In genomic region chr1:27635410-27636142, GRCh38 we compare ENCODE assay signal across 13 cellular contexts. TPM values are rescaled to one million over a fixed set of nuclear protein-coding genes. Genes with fewer than 3 reads are reported as not detected.
DNase-seq lines count a peak whose midpoint lies in the region; ATAC-seq, FAIRE-seq and TF ChIP-seq lines count a peak whose summit lies in the region.
"Had no signal": no experiment of that assay in that cellular context is flagged by ENCODE, and none has a peak within 500 bp of the region (broad histone marks: within the 10 kb centered on the region; RNA-seq: fewer than 3 reads in every experiment).

No MANE protein-coding gene starts in this region.

- H2AFZ ChIP-seq in GM23338 (no peak overlapping the region), H1 (ENCODE audit: low read length) (no peak overlapping the region), MM.1S (ENCODE audit: low read length) (no peak overlapping the region)

- no peak for FAIRE-seq in H1 (lab: Jason Lieb, UNC)

- H3K79me2 ChIP-seq in GM23338 (replicated peaks; ENCODE audit: insufficient read depth), result no peaks in the 10 kb centered on the region
- H3K79me2 ChIP-seq in H1 (ENCODE audit: control insufficient read depth in 1 of 2, insufficient read depth in 2 of 2, low read length in 2 of 2), result no peaks in the 10 kb centered on the region
- no peaks in the 10 kb centered on the region for H3K79me2 ChIP-seq in MM.1S (ENCODE audit: low read length)

- peak overlapping the region; percentile 10 for H4K91ac ChIP-seq in H1 (replicated peaks; ENCODE audit: insufficient read length, low read length)

- H4K8ac ChIP-seq in H1 (ENCODE audit: extremely low read depth, insufficient read depth, low read length), result no peak overlapping the region

- H4K20me1 ChIP-seq in GM23338 (replicated peaks; ENCODE audit: insufficient read depth), result no peaks in the 10 kb centered on the region
- H4K20me1 ChIP-seq in H1 (replicated peaks in 1 of 2; ENCODE audit: control insufficient read depth in 1 of 2, insufficient read depth in 2 of 2, low read length in 2 of 2), result no peaks in the 10 kb centered on the region
- H4K20me1 ChIP-seq in MM.1S (ENCODE audit: insufficient read depth, low read length), result no peaks in the 10 kb centered on the region

- H3K4me1 ChIP-seq in GM23338 (ENCODE audit: insufficient read depth) (peaks cover 4% of the 10 kb centered on the region; the same call in 1 of the 2 replicates), H1 (replicated peaks in 1 of 4; ENCODE audit: control insufficient read depth in 3 of 4, insufficient read depth in 4 of 4, low read length in 3 of 4) (peaks cover 0 to 3% (median 2%) of the 10 kb centered on the region in 4 experiments; a peak in 5 of 7 replicates), MM.1S (ENCODE audit: low read length) (peaks cover 5% of the 10 kb centered on the region)

- H2BK15ac ChIP-seq in H1 (ENCODE audit: low read length), result peak overlapping the region; percentile 72; the same call in 1 of the 2 replicates

- TF ChIP-seq CTCF in CD4-positive, alpha-beta T cell (IDR thresholded peaks at IDR 0.05), result no peak
- no peak for TF ChIP-seq CTCF in GM23338 (conservative IDR thresholded peaks at IDR 0.05; ENCODE audit: low read depth in 2 of 2)
- no peak for TF ChIP-seq CTCF in H1 (IDR thresholded peaks at IDR 0.05; ENCODE audit: control extremely low read depth in 1 of 3, insufficient read depth in 1 of 3, low read depth in 1 of 3, low read length in 3 of 3)
- TF ChIP-seq CTCF in progenitor cell of endocrine pancreas (IDR thresholded peaks at IDR 0.05; ENCODE audit: unreplicated experiment), result no peak
- no peak for TF ChIP-seq CTCF in MM.1S (IDR thresholded peaks at IDR 0.05; ENCODE audit: low read length)
- no peak for TF ChIP-seq CTCF in WERI-Rb-1 (IDR thresholded peaks at IDR 0.05; ENCODE audit: low read depth, low read length)

- 0 out of 2 replicates have a peak overlapping the region, but pooled peaks have one; percentile 28 for H2AK5ac ChIP-seq in H1 (ENCODE audit: low read depth, low read length)

- no peak overlapping the region for H3K27ac Mint-ChIP-seq in CD4-positive, alpha-beta T cell
- no peak overlapping the region for H3K27ac Mint-ChIP-seq in GM23338
- H3K27ac Mint-ChIP-seq in progenitor cell of endocrine pancreas, result no peak overlapping the region

- H3K18ac ChIP-seq in H1 (ENCODE audit: extremely low read depth, low read length), result no peak overlapping the region

- H3K9ac ChIP-seq in H1 (replicated peaks in 1 of 4; ENCODE audit: extremely low read depth in 1 of 4, low read depth in 3 of 4, low read length in 3 of 4) (no peak overlapping the region), MM.1S (ENCODE audit: low read length) (no peak overlapping the region)

- H3K36me3 ChIP-seq in GM23338 (ENCODE audit: insufficient read depth) (no peaks in the 10 kb centered on the region), H1 (ENCODE audit: control insufficient read depth in 2 of 4, insufficient read depth in 4 of 4, low read length in 3 of 4) (no peaks in the 10 kb centered on the region), MM.1S (replicated peaks; ENCODE audit: insufficient read depth, low read length) (no peaks in the 10 kb centered on the region), WERI-Rb-1 (no peaks in the 10 kb centered on the region)

- no peak overlapping the region for H3K27ac ChIP-seq in CD4-positive, alpha-beta T cell (ENCODE audit: low read depth, low read length)
- H3K27ac ChIP-seq in GM23338 (ENCODE audit: low read depth) (no peak overlapping the region), H1 (ENCODE audit: low read depth, low read length) (no peak overlapping the region), MM.1S (ENCODE audit: low read length) (no peak overlapping the region), WERI-Rb-1 (no peak overlapping the region)
- H3K27ac ChIP-seq: epithelial cell of prostate had no signal

- no peaks in the 10 kb centered on the region for H3K79me1 ChIP-seq in H1 (ENCODE audit: low read depth, low read length)

- no peak overlapping the region for H3K56ac ChIP-seq in H1 (replicated peaks; ENCODE audit: insufficient read length, low read depth, low read length)

- no peaks in the 10 kb centered on the region for H3K27me3 ChIP-seq in CD4-positive, alpha-beta T cell (ENCODE audit: control insufficient read depth, insufficient read depth, low read length)
- peaks cover 43% of the 10 kb centered on the region for H3K27me3 ChIP-seq in GM23338 (ENCODE audit: insufficient read depth)
- peaks cover 19 to 36% (median 31%) of the 10 kb centered on the region in 4 experiments for H3K27me3 ChIP-seq in H1 (replicated peaks in 1 of 4; ENCODE audit: control insufficient read depth in 3 of 4, extremely low read depth in 1 of 4, insufficient read depth in 3 of 4, low read length in 3 of 4)
- H3K27me3 ChIP-seq in MM.1S (replicated peaks; ENCODE audit: insufficient read depth, low read length), result peaks cover 15% of the 10 kb centered on the region
- no peaks in the 10 kb centered on the region for H3K27me3 ChIP-seq in WERI-Rb-1 (ENCODE audit: insufficient read depth, low read depth, severe bottlenecking)

- no peak overlapping the region for H4K5ac ChIP-seq in H1 (ENCODE audit: insufficient read length, low read depth, low read length)

- H3F3A ChIP-seq in GM23338 (replicated peaks; ENCODE audit: low read depth) (peaks cover 5% of the 10 kb centered on the region), MM.1S (ENCODE audit: insufficient read depth, low read length) (no peaks in the 10 kb centered on the region)

- peaks cover 6% of the 10 kb centered on the region; the same call in 1 of the 2 replicates for H3K23me2 ChIP-seq in H1 (ENCODE audit: low read depth, low read length)

- peaks cover 62% of the 10 kb centered on the region for H3K4me1 Mint-ChIP-seq in CD4-positive, alpha-beta T cell (ENCODE audit: low read depth)
- H3K4me1 Mint-ChIP-seq in GM23338 (peaks cover 15% of the 10 kb centered on the region), progenitor cell of endocrine pancreas (ENCODE audit: low read depth) (no peaks in the 10 kb centered on the region)

- H3K4me3 Mint-ChIP-seq in CD4-positive, alpha-beta T cell, result peak overlapping the region; percentile 67
- H3K4me3 Mint-ChIP-seq in GM23338 (peak overlapping the region; percentile 48; the same call in 2 of the 3 replicates), progenitor cell of endocrine pancreas (ENCODE audit: low read depth) (peak overlapping the region; percentile 41)

- no peak for ATAC-seq in CD4-positive, alpha-beta T cell (ENCODE audit: poor library complexity)
- ATAC-seq in GM23338 (no peak), GM21447 (IDR thresholded peaks at IDR 0.05; ENCODE audit: unreplicated experiment) (no peak)
- ATAC-seq: stimulated activated naive CD8-positive, alpha-beta T cell treated with anti-CD3 and anti-CD28 coated beads, Interleukin-15, Interleukin-2, amounts not matched to agents 100 U/mL and 50 U/mL, for 24 hours had no signal

- whole genome bisulfite sequencing in H1 (ENCODE audit: extremely low coverage in 1 of 2, insufficient coverage in 1 of 2, insufficient read length in 1 of 2, insufficient replicate concordance in 2 of 2, low coverage in 1 of 2, low lambda C conversion rate in 2 of 2, missing lambda C conversion rate in 1 of 2), 2 experiments, result 85% methylated on average over 11 of the region's 11 CpGs; no CpG with 5 or more reads in 1 of the 2 experiments

- no peak overlapping the region; the same call in 1 of the 2 replicates for H2BK5ac ChIP-seq in H1 (ENCODE audit: low read depth, low read length)

- H3K36me3 Mint-ChIP-seq in CD4-positive, alpha-beta T cell (ENCODE audit: low read depth), result no peaks in the 10 kb centered on the region
- no peaks in the 10 kb centered on the region for H3K36me3 Mint-ChIP-seq in GM23338 (ENCODE audit: low read depth)
- H3K36me3 Mint-ChIP-seq in progenitor cell of endocrine pancreas (ENCODE audit: insufficient read depth), result no peaks in the 10 kb centered on the region

- peak overlapping the region; percentile 84; the same call in 1 of the 2 replicates for H3K4me2 ChIP-seq in GM23338
- peak overlapping the region; percentile 21 to 57; a peak in 3 of 4 replicates for H3K4me2 ChIP-seq in H1 (ENCODE audit: insufficient read depth in 1 of 2, low read depth in 2 of 2, low read length in 2 of 2)
- H3K4me2 ChIP-seq in MM.1S (ENCODE audit: low read depth, low read length), result no peak overlapping the region

- H3K4ac ChIP-seq in H1 (replicated peaks; ENCODE audit: insufficient read length, low read depth, low read length), result no peak overlapping the region

- H3K23ac ChIP-seq in H1 (ENCODE audit: insufficient read length), result no peak overlapping the region

- POLR2A ChIA-PET in CD4-positive, alpha-beta T cell (lab: Charles Lee), result no interaction called here
- POLR2A ChIA-PET in H1 (lab: Charles Lee; ENCODE audit: partially characterized antibody), result no interaction called here

- TF ChIP-seq POLR2A in H1 (IDR thresholded peaks at IDR 0.05; ENCODE audit: control extremely low read depth in 1 of 2, low read depth in 2 of 2, low read length in 2 of 2), result no peak

- H3K9me3 Mint-ChIP-seq in CD4-positive, alpha-beta T cell, result no peaks in the 10 kb centered on the region
- H3K9me3 Mint-ChIP-seq in GM23338 (no peaks in the 10 kb centered on the region), progenitor cell of endocrine pancreas (ENCODE audit: low read depth) (no peaks in the 10 kb centered on the region)

- H3K4me3 ChIP-seq in GM23338 (peak overlapping the region; percentile 70), H1 (ENCODE audit: extremely low read depth in 1 of 4, insufficient read depth in 2 of 4, low read depth in 3 of 4, low read length in 4 of 4) (no peak overlapping the region), MM.1S (ENCODE audit: low read length) (no peak overlapping the region), WERI-Rb-1 (ENCODE audit: low read depth, low read length) (no peak overlapping the region)

- TF ChIP-seq EP300 in H1 (IDR thresholded peaks at IDR 0.05; ENCODE audit: borderline replicate concordance in 1 of 2, low read depth in 2 of 2, low read length in 2 of 2), result no peak

- no peak for DNase-seq in CD4-positive, alpha-beta T cell
- no peak for DNase-seq in GM23338 (ENCODE audit: low spot score)
- no peak for DNase-seq in H1 (ENCODE audit: low read depth in 1 of 2, low spot score in 2 of 2)
- DNase-seq in progenitor cell of endocrine pancreas (ENCODE audit: low spot score, unreplicated experiment), result no peak
- no peak for DNase-seq in MM.1S
- DNase-seq in WERI-Rb-1, result no peak
- DNase-seq: IMR-90; NCI-H1436; NCI-H446 treated with DMSO at 0.1 percent for 48 hours; stimulated activated naive CD8-positive, alpha-beta T cell treated with anti-CD3 and anti-CD28 coated beads, Interleukin-15, Interleukin-2, amounts not matched to agents 100 U/mL and 50 U/mL, for 24 hours had no signal

- peak overlapping the region; percentile 68; the same call in 1 of the 2 replicates for H2BK12ac ChIP-seq in H1 (ENCODE audit: low read depth, low read length)

- intact Hi-C loops in CD4-positive, alpha-beta T cell (cut with DNase I, micrococcal nuclease), result no loop called here

- no peaks in the 10 kb centered on the region for H3K9me3 ChIP-seq in CD4-positive, alpha-beta T cell (ENCODE audit: control insufficient read depth, low read length)
- H3K9me3 ChIP-seq in H1 (ENCODE audit: insufficient read depth in 2 of 2, low read depth in 1 of 2, low read length in 1 of 2), result no peaks in the 10 kb centered on the region
- no peaks in the 10 kb centered on the region for H3K9me3 ChIP-seq in MM.1S (replicated peaks; ENCODE audit: insufficient read depth, low read length)
- no peaks in the 10 kb centered on the region for H3K9me3 ChIP-seq in WERI-Rb-1 (ENCODE audit: severe bottlenecking)
- H3K9me3 ChIP-seq: psoas muscle had no signal

- no peaks in the 10 kb centered on the region for H3K27me3 Mint-ChIP-seq in CD4-positive, alpha-beta T cell
- H3K27me3 Mint-ChIP-seq in GM23338 (ENCODE audit: insufficient read depth, low read depth, poor library complexity) (peaks cover 41% of the 10 kb centered on the region), progenitor cell of endocrine pancreas (peaks cover 60% of the 10 kb centered on the region)

- H2BK20ac ChIP-seq in H1 (ENCODE audit: low read length), result peak overlapping the region; percentile 18; the same call in 1 of the 2 replicates

- H2BK120ac ChIP-seq in H1 (replicated peaks; ENCODE audit: low read depth, low read length), result no peak overlapping the region

- no peak for TF ChIP-seq RAD21 in H1 (IDR thresholded peaks at IDR 0.05 in 1 of 2, conservative IDR thresholded peaks at IDR 0.05 in 1 of 2; ENCODE audit: low read depth in 2 of 2, low read length in 2 of 2)

- no peak overlapping the region for H3K14ac ChIP-seq in H1 (ENCODE audit: insufficient read length)

- H3K9me2 ChIP-seq in GM23338 (ENCODE audit: insufficient read depth) (no peaks in the 10 kb centered on the region), MM.1S (replicated peaks; ENCODE audit: insufficient read depth, low read length) (no peaks in the 10 kb centered on the region)

- CTCF ChIA-PET in CD4-positive, alpha-beta T cell (lab: Charles Lee), result interaction anchor here (0.7 kb wide), 1 partner anchor 533 kb away, joined by 5 read pairs; no protein-coding TSS in a partner anchor
- CTCF ChIA-PET in H1 (lab: Charles Lee; ENCODE audit: partially characterized antibody), result interaction anchor here (0.7 to 1.1 kb wide), 3 partner anchors 8 to 27 kb away, joined by 3 to 4 read pairs (median 3); no protein-coding TSS in a partner anchor

RNA-seq across cellular contexts. Expression of gene FGR, which starts 0.6 kb away (rescaled TPM):
- total RNA-seq in CD4-positive, alpha-beta T cell, result 1 to 10 TPM; 3.0 to 3.2 TPM
- total RNA-seq in GM23338 (2014; rRNA removed; shearing (Covaris generic)), result 0.16 and 0.56 TPM in 2 replicates
- polyA plus RNA-seq in GM23338 (2016; fragmentation: Nextera tagmentation; extraction: Ambion mirVana) (0.42 and 0.53 TPM in 2 replicates), H1 (2011; rRNA removed) (0.86 and 0.95 TPM in 2 replicates)
- 0.22 and 0.36 TPM in 2 replicates for total RNA-seq in H1 (2021; fragmentation: NEBNext Ultra II Directional; extraction: Animal tissue kit (Norgen Biotek cat#: 25700))
- 0.62 TPM for polyA plus RNA-seq in H1 (2011; cell fraction: cytosol; rRNA removed)
- 1.6 TPM for polyA plus RNA-seq in H1 (2011; cell fraction: nucleus; rRNA removed)
- 0.39 to 0.50 TPM (median 0.42 TPM) in 3 of 4 replicates, not detected in the other for polyA plus RNA-seq in H1 (2012, experiment 1 of 2)
- polyA plus RNA-seq in H1 (2012, experiment 2 of 2), result 0.18 TPM
- polyA plus RNA-seq in H1 (2013, experiment 1 of 2), result 0.34 TPM
- polyA plus RNA-seq in H1 (2013, experiment 2 of 2), result 0.33 TPM
- 0.57 and 1.2 TPM in 2 replicates for polyA minus RNA-seq in H1 (2011; rRNA and poly(A)+ RNA removed)
- not detected for polyA minus RNA-seq in H1 (2011; cell fraction: cytosol; rRNA and poly(A)+ RNA removed)
- 0.60 TPM for polyA minus RNA-seq in H1 (2011; cell fraction: nucleus; rRNA and poly(A)+ RNA removed)
- total RNA-seq in progenitor cell of endocrine pancreas, result not detected in 2 replicates
- total RNA-seq: IMR-90 had no signal
- polyA plus RNA-seq: IMR-90 had no signal

RNA-seq across cellular contexts. Expression of gene AHDC1, which starts 31.6 kb away (rescaled TPM):
- total RNA-seq in CD4-positive, alpha-beta T cell, result 10 to 100 TPM; 20.8 to 22.9 TPM
- total RNA-seq in GM23338 (2014; rRNA removed; shearing (Covaris generic)), result 19.1 and 22.2 TPM in 2 replicates
- polyA plus RNA-seq in GM23338 (2016; fragmentation: Nextera tagmentation; extraction: Ambion mirVana) (6.8 and 8.3 TPM in 2 replicates), H1 (2011; rRNA removed) (4.4 and 8.6 TPM in 2 replicates)
- total RNA-seq in H1 (2021; fragmentation: NEBNext Ultra II Directional; extraction: Animal tissue kit (Norgen Biotek cat#: 25700)), result 35.1 and 39.4 TPM in 2 replicates
- polyA plus RNA-seq in H1 (2011; cell fraction: cytosol; rRNA removed), result 3.3 TPM
- polyA plus RNA-seq in H1 (2011; cell fraction: nucleus; rRNA removed), result 17.1 TPM
- polyA plus RNA-seq in H1 (2012, experiment 1 of 2), result 18.4 to 23.0 TPM (median 21.1 TPM) in 4 replicates
- 17.0 TPM for polyA plus RNA-seq in H1 (2012, experiment 2 of 2)
- polyA plus RNA-seq in H1 (2013, experiment 1 of 2), result 11.2 TPM
- 11.1 TPM for polyA plus RNA-seq in H1 (2013, experiment 2 of 2)
- polyA minus RNA-seq in H1 (2011; rRNA and poly(A)+ RNA removed), result 4.4 and 6.1 TPM in 2 replicates
- polyA minus RNA-seq in H1 (2011; cell fraction: cytosol; rRNA and poly(A)+ RNA removed), result 11.9 TPM
- polyA minus RNA-seq in H1 (2011; cell fraction: nucleus; rRNA and poly(A)+ RNA removed), result 10.5 TPM
- total RNA-seq in progenitor cell of endocrine pancreas, result 53.3 and 56.3 TPM in 2 replicates

RNA-seq across cellular contexts. Expression of gene IFI6, which starts 36.4 kb away (rescaled TPM):
- 10 to 100 TPM; 33.6 to 36.2 TPM for total RNA-seq in CD4-positive, alpha-beta T cell
- 6.3 and 9.4 TPM in 2 replicates for total RNA-seq in GM23338 (2014; rRNA removed; shearing (Covaris generic))
- polyA plus RNA-seq in GM23338 (2016; fragmentation: Nextera tagmentation; extraction: Ambion mirVana), result 15.6 and 16.0 TPM in 2 replicates
- 4.9 and 6.1 TPM in 2 replicates for total RNA-seq in H1 (2021; fragmentation: NEBNext Ultra II Directional; extraction: Animal tissue kit (Norgen Biotek cat#: 25700))
- 13.0 and 13.2 TPM in 2 replicates for polyA plus RNA-seq in H1 (2011; rRNA removed)
- polyA plus RNA-seq in H1 (2011; cell fraction: cytosol; rRNA removed), result 12.3 TPM
- polyA plus RNA-seq in H1 (2011; cell fraction: nucleus; rRNA removed), result 8.3 TPM
- polyA plus RNA-seq in H1 (2012, experiment 1 of 2), result 9.7 to 19.5 TPM (median 15.7 TPM) in 4 replicates
- polyA plus RNA-seq in H1 (2012, experiment 2 of 2), result 15.5 TPM
- polyA plus RNA-seq in H1 (2013, experiment 1 of 2), result 9.2 TPM
- polyA plus RNA-seq in H1 (2013, experiment 2 of 2), result 11.9 TPM
- 0.79 and 1.7 TPM in 2 replicates for polyA minus RNA-seq in H1 (2011; rRNA and poly(A)+ RNA removed)
- 2.9 TPM for polyA minus RNA-seq in H1 (2011; cell fraction: cytosol; rRNA and poly(A)+ RNA removed)
- polyA minus RNA-seq in H1 (2011; cell fraction: nucleus; rRNA and poly(A)+ RNA removed), result 1.9 TPM
- 4.4 and 5.7 TPM in 2 replicates for total RNA-seq in progenitor cell of endocrine pancreas
